Comparison of ENCODE assay signal across 25 cellular contexts in the genomic region with DNA sequence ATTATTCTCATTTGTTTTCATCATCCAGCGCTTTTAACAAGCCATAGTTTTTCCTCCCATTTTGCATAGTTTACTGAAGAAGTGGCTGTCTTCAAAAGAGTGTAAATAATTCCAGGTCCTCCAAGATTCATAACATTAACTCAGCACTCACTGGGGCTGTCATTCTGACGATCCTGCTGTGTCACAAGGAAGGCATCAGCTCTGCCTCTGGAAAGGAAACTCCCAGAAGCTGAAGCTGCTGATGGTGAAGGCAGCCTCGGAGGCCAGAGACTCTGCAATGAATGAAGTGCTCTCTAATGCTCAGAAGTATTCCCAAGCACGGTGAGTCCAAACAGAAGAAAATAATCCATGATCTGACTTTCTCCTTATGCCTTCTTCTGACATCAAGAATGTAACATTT. TPM values are rescaled to one million over a fixed set of nuclear protein-coding genes. Genes with fewer than 3 reads are reported as not detected.
"Had no signal": no experiment of that assay in that cellular context is flagged by ENCODE, and none has a peak within 500 bp of the region (broad histone marks: within the 10 kb centered on the region; RNA-seq: fewer than 3 reads in every experiment).

No MANE protein-coding gene starts in this region.

- FAIRE-seq: bronchial epithelial cell, keratinocyte had no signal

- H3K9ac ChIP-seq: neural progenitor cell had no signal

- H3K4me1 ChIP-seq: adrenal gland, left lung, uterus had no signal

- H3K27ac ChIP-seq: adrenal gland, left lung, neural progenitor cell, tibial nerve, WERI-Rb-1 had no signal

- H3K9me3 Mint-ChIP-seq: activated naive CD4-positive, alpha-beta T cell treated with anti-CD3 and anti-CD28 coated beads, Interleukin-2, amount 50 U/mL, for 72 hours; activated T-helper 1 cell treated with anti-CD3 and anti-CD28 coated beads, Interleukin-12 subunit alpha, Interleukin-12 subunit beta, Interleukin-2, Interleukin-4 antibody, amounts not matched to agents 30 ng/mL and 10 ng/mL and 1 ng/mL, durations not matched to agents 14 hours and 24 hours and 36 hours; naive B cell; neural progenitor cell had no signal

- H2AFZ ChIP-seq: neural progenitor cell had no signal

- H3K27me3 ChIP-seq: tibial nerve, uterus had no signal

- H3K9me3 ChIP-seq: adrenal gland, left lung, tibial nerve, uterus had no signal

- H3K4me2 ChIP-seq: neural progenitor cell had no signal

- H3K27ac Mint-ChIP-seq: activated naive CD4-positive, alpha-beta T cell treated with anti-CD3 and anti-CD28 coated beads, Interleukin-2, amount 50 U/mL, for 72 hours; activated T-helper 1 cell treated with anti-CD3 and anti-CD28 coated beads, Interleukin-12 subunit alpha, Interleukin-12 subunit beta, Interleukin-2, Interleukin-4 antibody, amounts not matched to agents 30 ng/mL and 10 ng/mL and 1 ng/mL, durations not matched to agents 14 hours and 24 hours and 36 hours; naive B cell; neural progenitor cell; progenitor cell of endocrine pancreas had no signal

- H3K36me3 ChIP-seq: adrenal gland, left lung, neural progenitor cell, tibial nerve, uterus, WERI-Rb-1 had no signal

- H3K4me3 ChIP-seq: adrenal gland, left lung, neural progenitor cell, tibial nerve, uterus had no signal

- DNase-seq: activated CD4-positive, alpha-beta T cell treated with anti-CD3 and anti-CD28 coated beads, Interleukin-2, amount 50 U/mL, for 48 hours; activated gamma-delta T cell treated with Interleukin-2 at 50 U/mL for 16 hours; adrenal gland; cerebellar nuclear complex; cortex of kidney; effector memory CD4-positive, alpha-beta T cell; foreskin melanocyte; glutamatergic neuron; hypothalamus; left lung; naive B cell; stimulated activated CD4-positive, alpha-beta T cell treated with anti-CD3 and anti-CD28 coated beads, Interleukin-12 subunit alpha, Interleukin-12 subunit beta, amount 100 ng/mL, for 4 hours; stimulated activated CD4-positive, alpha-beta T cell treated with anti-CD3 and anti-CD28 coated beads, Interleukin-1b, Interleukin-23, amount 100 ng/mL, for 48 hours; stimulated activated naive CD8-positive, alpha-beta T cell treated with anti-CD3 and anti-CD28 coated beads, Interleukin-15, Interleukin-2, amounts not matched to agents 100 U/mL and 50 U/mL, for 24 hours; substantia nigra; uterus; WERI-Rb-1 had no signal

- H3K4me3 Mint-ChIP-seq: activated T-helper 1 cell treated with anti-CD3 and anti-CD28 coated beads, Interleukin-12 subunit alpha, Interleukin-12 subunit beta, Interleukin-2, Interleukin-4 antibody, amounts not matched to agents 30 ng/mL and 10 ng/mL and 1 ng/mL, durations not matched to agents 14 hours and 24 hours and 36 hours; naive B cell; neural progenitor cell had no signal

- H3K36me3 Mint-ChIP-seq: naive B cell, neural progenitor cell had no signal

RNA-seq across cellular contexts. Expression of a gene that starts 60.0 kb away (rescaled TPM):
- total RNA-seq: bronchial epithelial cell, osteoblast had no signal
